8 cellular contexts compared by ENCODE assay signal in genomic region chr3:49539659-49540560, GRCh38. TPM values are rescaled to one million over a fixed set of nuclear protein-coding genes. Genes with fewer than 3 reads are reported as not detected.
DNase-seq lines count a peak whose midpoint lies in the region; ATAC-seq, FAIRE-seq and TF ChIP-seq lines count a peak whose summit lies in the region.

No MANE protein-coding gene starts in this region.

- H3K36me3 Mint-ChIP-seq in T-helper 1 cell treated with Interleukin-12 subunit alpha and Interleukin-12 subunit beta and Interleukin-4 antibody, amounts not matched to agents 30 μg/mL and 1 μg/mL, for 36 hours (ENCODE audit: low read depth): no peaks in the 10 kb centered on the region

- H3K27ac Mint-ChIP-seq in T-helper 1 cell treated with Interleukin-12 subunit alpha and Interleukin-12 subunit beta and Interleukin-4 antibody, amounts not matched to agents 30 μg/mL and 1 μg/mL, for 36 hours: peak overlapping the region; percentile 49

- H3K27ac ChIP-seq in left ventricle myocardium inferior (replicated peaks): peak overlapping the region; percentile 89
- H3K27ac ChIP-seq in psoas muscle: peak overlapping the region; percentile 79

- H3K4me1 ChIP-seq in left ventricle myocardium inferior: peaks cover 12% of the 10 kb centered on the region
- H3K4me1 ChIP-seq in psoas muscle: peaks cover 24% of the 10 kb centered on the region

- peak overlapping the region; percentile 65 for H3K4me3 Mint-ChIP-seq in T-helper 1 cell treated with Interleukin-12 subunit alpha and Interleukin-12 subunit beta and Interleukin-4 antibody, amounts not matched to agents 30 μg/mL and 1 μg/mL, for 36 hours

- H3K9me3 Mint-ChIP-seq in T-helper 1 cell treated with Interleukin-12 subunit alpha and Interleukin-12 subunit beta and Interleukin-4 antibody, amounts not matched to agents 30 μg/mL and 1 μg/mL, for 36 hours: no peaks in the 10 kb centered on the region

- H3K4me3 ChIP-seq in left ventricle myocardium inferior: peak overlapping the region; percentile 76
- H3K4me3 ChIP-seq in psoas muscle: peak overlapping the region; percentile 74

- TF ChIP-seq CTCF in left ventricle myocardium inferior (IDR thresholded peaks at IDR 0.05; ENCODE audit: borderline replicate concordance): peak; percentile 95
- TF ChIP-seq CTCF in psoas muscle (IDR thresholded peaks at IDR 0.05): peak; percentile 85

- peaks cover 9% of the 10 kb centered on the region for H3K4me1 Mint-ChIP-seq in T-helper 1 cell treated with Interleukin-12 subunit alpha and Interleukin-12 subunit beta and Interleukin-4 antibody, amounts not matched to agents 30 μg/mL and 1 μg/mL, for 36 hours (ENCODE audit: low read depth)

- FAIRE-seq in urothelium cell line (lab: Jason Lieb, UNC): peak; percentile 79

- H3K27me3 Mint-ChIP-seq in T-helper 1 cell treated with Interleukin-12 subunit alpha and Interleukin-12 subunit beta and Interleukin-4 antibody, amounts not matched to agents 30 μg/mL and 1 μg/mL, for 36 hours (ENCODE audit: low read depth): peaks cover 15% of the 10 kb centered on the region

- no peaks in the 10 kb centered on the region for H3K9me3 ChIP-seq in left ventricle myocardium inferior (replicated peaks)
- no peaks in the 10 kb centered on the region for H3K9me3 ChIP-seq in psoas muscle

- H3K27me3 ChIP-seq in left ventricle myocardium inferior (ENCODE audit: low read depth) (peaks cover 15% of the 10 kb centered on the region), psoas muscle (ENCODE audit: insufficient read depth in 3 of 3, low read length in 2 of 3) (no peaks in the 10 kb centered on the region)

- intact Hi-C loops in left ventricle myocardium inferior (cut with micrococcal nuclease) (loop anchor here (2.0 kb wide), 1 partner anchor 131 kb away; no protein-coding TSS in a partner anchor), psoas muscle (cut with DNase I) (loop anchor here (1.0 to 2.0 kb wide), 2 partner anchors 130 to 131 kb away; no protein-coding TSS in a partner anchor)

- no peaks in the 10 kb centered on the region for H3K36me3 ChIP-seq in left ventricle myocardium inferior
- no peaks in the 10 kb centered on the region for H3K36me3 ChIP-seq in psoas muscle (ENCODE audit: insufficient read depth in 1 of 2, low read depth in 1 of 2)

- 0 to 1% (median 1%) methylated on average over 45 to 63 of the region's 63 CpGs for WGBS in psoas muscle, 3 donors

- peak; percentile 21 for DNase-seq in NCI-H1694 (lab: John Stamatoyannopoulos, UW)
- DNase-seq in amygdala (lab: John Stamatoyannopoulos, UW): peak; percentile 31 to 93 (median 86)
- peak; percentile 93 for DNase-seq in left ventricle myocardium inferior
- peak; percentile 94 to 97 for DNase-seq in psoas muscle
- peak; percentile 94 for DNase-seq in urothelium cell line (ENCODE audit: low spot score)

- ATAC-seq in GM18498 (IDR thresholded peaks at IDR 0.05; ENCODE audit: unreplicated experiment) (peak; percentile 94), HG02885 (IDR thresholded peaks at IDR 0.05; ENCODE audit: poor library complexity, unreplicated experiment) (peak; percentile 95), psoas muscle (peak; percentile 86 to 92 (median 87))

RNA-seq across cellular contexts. Expression of gene BSN, which starts 14.4 kb away (rescaled TPM):
- 0.55 TPM for total RNA-seq in left ventricle myocardium inferior
- total RNA-seq in psoas muscle: under 1 TPM; 0.22 to 0.95 (median 0.47) TPM
- under 1 TPM; 0.08 to 0.20 (median 0.10) TPM for polyA plus RNA-seq in psoas muscle

Comparison
In these comparisons a context has a peak if more than half of its experiments do, and no peak if none do; other contexts are left out.
1. Peak in every context shown above with its lines: DNase-seq, ATAC-seq, H3K4me3 ChIP-seq and H3K27ac ChIP-seq.
2. DNase-seq: peak in every context shown above with its lines; median percentile 96 in psoas muscle; 94 in urothelium cell line; 93 in left ventricle myocardium inferior; 86 in amygdala; 21 in NCI-H1694.